In the genomic region with DNA sequence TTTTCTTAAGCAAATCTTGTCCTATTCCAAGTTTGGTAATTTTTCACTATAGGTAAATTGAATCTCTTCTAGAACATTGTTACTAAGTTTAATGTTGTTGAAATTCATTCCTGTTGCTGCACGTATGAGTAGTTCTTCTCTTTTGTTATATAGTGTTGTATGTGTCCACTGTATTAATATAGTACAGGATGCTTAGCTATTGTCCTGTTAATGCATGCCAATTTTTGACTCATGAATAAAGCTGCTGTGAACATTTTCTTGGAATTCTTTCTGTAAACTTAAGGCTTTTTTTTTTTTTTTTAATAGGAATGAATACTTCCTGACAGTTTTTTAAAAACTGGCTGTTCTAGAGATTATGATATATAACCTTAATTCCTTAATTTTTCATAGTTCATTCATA, we compare ENCODE assay signal across 18 cellular contexts.
DNase-seq lines count a peak whose midpoint lies in the region.
"Had no signal": no experiment of that assay in that cellular context is flagged by ENCODE, and none has a peak within 500 bp of the region (broad histone marks: within the 10 kb centered on the region; RNA-seq: fewer than 3 reads in every experiment).

No MANE protein-coding gene starts in this region.

- DNase-seq in ELR (ENCODE audit: low read depth) (peak; percentile 35), M059J (ENCODE audit: low read depth) (peak; percentile 28), dedifferentiated amniotic fluid mesenchymal stem cell (ENCODE audit: extremely low spot score) (peak; percentile 37), stromal cell of bone marrow (ENCODE audit: low read depth) (peak; percentile 9), DMS153 treated with DMSO at 0.1 percent for 48 hours (lab: John Stamatoyannopoulos, UW; ENCODE audit: unreplicated experiment) (no peak), NAMALWA (ENCODE audit: low spot score) (no peak), HuH-7 (ENCODE audit: low spot score) (no peak)
- DNase-seq: C1 segment of cervical spinal cord; CD4-positive, alpha-beta memory T cell; COR-L47; NCI-H1092 treated with DMSO at 0.1 percent for 48 hours; NCI-H1436 treated with DMSO at 0.1 percent for 48 hours; NCI-H187 treated with DMSO at 0.1 percent for 48 hours; NCI-H2171 treated with DMSO at 0.1 percent for 48 hours; NCI-H526; NCI-H82; SHP77; T-helper 1 cell had no signal

Comparison
In these comparisons a context has a peak if more than half of its experiments do, and no peak if none do; other contexts are left out.
1. DNase-seq: peak in ELR (single experiment), M059J (single experiment), dedifferentiated amniotic fluid mesenchymal stem cell (single experiment) and stromal cell of bone marrow (single experiment); none in DMS153 treated with DMSO at 0.1 percent for 48 hours (single experiment), NAMALWA (single experiment) and HuH-7 (single experiment).